ENCODE assay signal across 8 cellular contexts in genomic region chr17:74738051-74738996, GRCh38. TPM values are rescaled to one million over a fixed set of nuclear protein-coding genes. Genes with fewer than 3 reads are reported as not detected.
DNase-seq lines count a peak whose midpoint lies in the region; ATAC-seq lines count a peak whose summit lies in the region.

No MANE protein-coding gene starts in this region.

- peak overlapping the region; percentile 94 to 98 (median 96) for H3K4me3 Mint-ChIP-seq in CD4-positive, CD25-positive, alpha-beta regulatory T cell

- peaks cover 0 to 2% (median 0%) of the 10 kb centered on the region in 7 donors for H3K9me3 Mint-ChIP-seq in CD4-positive, CD25-positive, alpha-beta regulatory T cell

- peak overlapping the region; percentile 90 to 99 (median 96) for H3K27ac Mint-ChIP-seq in CD4-positive, CD25-positive, alpha-beta regulatory T cell

- peaks cover 71% of the 10 kb centered on the region for H3K4me1 ChIP-seq in CD4-positive, CD25-positive, alpha-beta regulatory T cell (ENCODE audit: control insufficient read depth, insufficient read depth, low read length, poor library complexity, severe bottlenecking)

- peak; percentile 79 to 82 for ATAC-seq in CD4-positive, CD25-positive, alpha-beta regulatory T cell (ENCODE audit: low read depth in 2 of 2)
- peak; percentile 54 for ATAC-seq in GM21423 (IDR thresholded peaks at IDR 0.05; ENCODE audit: unreplicated experiment)

- peaks cover 15 to 77% (median 46%) of the 10 kb centered on the region in 4 donors for H3K4me1 Mint-ChIP-seq in CD4-positive, CD25-positive, alpha-beta regulatory T cell

- H3K4me3 ChIP-seq in CD4-positive, CD25-positive, alpha-beta regulatory T cell (ENCODE audit: low read depth, low read length) = peak overlapping the region; percentile 90
- H3K4me3 ChIP-seq in iPS-11a (ENCODE audit: low read depth, low read length) = peak overlapping the region; percentile 75

- no peaks in the 10 kb centered on the region for H3K36me3 ChIP-seq in CD4-positive, CD25-positive, alpha-beta regulatory T cell (ENCODE audit: control insufficient read depth, insufficient read depth, low read length)

- peaks cover 7% of the 10 kb centered on the region for H3K36me3 Mint-ChIP-seq in CD4-positive, CD25-positive, alpha-beta regulatory T cell

- peak; percentile 53 to 95 (median 79) for DNase-seq in CD4-positive, CD25-positive, alpha-beta regulatory T cell
- peak; percentile 57 for DNase-seq in NCI-H510A (lab: John Stamatoyannopoulos, UW)
- DNase-seq in activated CD8-positive, alpha-beta memory T cell treated with anti-CD3 and anti-CD28 coated beads, Interleukin-2, amount 50 U/mL, for 48 hours = peak; percentile 85
- peak; percentile 73 for DNase-seq in stimulated activated CD8-positive, alpha-beta memory T cell treated with anti-CD3 and anti-CD28 coated beads, Interleukin-2, amount 100 ng/mL, for 48 hours (ENCODE audit: low read depth in 2 of 2)
- DNase-seq in ecto neural progenitor cell (ENCODE audit: low spot score) = no peak
- DNase-seq in NCI-H128 (lab: John Stamatoyannopoulos, UW; ENCODE audit: unreplicated experiment) = no peak

- peak overlapping the region; percentile 78 for H3K27ac ChIP-seq in CD4-positive, CD25-positive, alpha-beta regulatory T cell (ENCODE audit: insufficient read depth, low read length, poor library complexity, severe bottlenecking)

- no peaks in the 10 kb centered on the region for H3K9me3 ChIP-seq in CD4-positive, CD25-positive, alpha-beta regulatory T cell (ENCODE audit: control insufficient read depth in 2 of 2, low read length in 2 of 2)

- no peaks in the 10 kb centered on the region for H3K27me3 Mint-ChIP-seq in CD4-positive, CD25-positive, alpha-beta regulatory T cell

- H3K27me3 ChIP-seq in CD4-positive, CD25-positive, alpha-beta regulatory T cell (ENCODE audit: control insufficient read depth, insufficient read depth, low read length) = no peaks in the 10 kb centered on the region

RNA-seq across cellular contexts. Expression of gene RAB37, which starts 1.3 kb away (rescaled TPM):
- total RNA-seq in CD4-positive, CD25-positive, alpha-beta regulatory T cell = 85.5 TPM
- polyA plus RNA-seq in CD4-positive, CD25-positive, alpha-beta regulatory T cell = 100 to 1,000 TPM in 2 of 4 donors, 10 to 100 TPM in 2; 75.6 to 159 (median 104) TPM

RNA-seq across cellular contexts. Expression of gene NHERF1, which starts 10.1 kb away (rescaled TPM):
- 177 TPM for total RNA-seq in CD4-positive, CD25-positive, alpha-beta regulatory T cell
- 100 to 1,000 TPM; 373 to 453 (median 405) TPM for polyA plus RNA-seq in CD4-positive, CD25-positive, alpha-beta regulatory T cell

RNA-seq across cellular contexts. Expression of gene CD300LF, which starts 25.6 kb away (rescaled TPM):
- total RNA-seq in CD4-positive, CD25-positive, alpha-beta regulatory T cell = 0.52 TPM
- under 1 TPM in 2 of 4 donors, not detected in 2; 0.19 to 0.21 TPM for polyA plus RNA-seq in CD4-positive, CD25-positive, alpha-beta regulatory T cell

RNA-seq across cellular contexts. Expression of gene NAT9, which starts 37.8 kb away (rescaled TPM):
- total RNA-seq in CD4-positive, CD25-positive, alpha-beta regulatory T cell = 35.4 TPM
- 10 to 100 TPM; 16.2 to 22.0 (median 17.7) TPM for polyA plus RNA-seq in CD4-positive, CD25-positive, alpha-beta regulatory T cell

Comparison
In these comparisons a context has a peak if more than half of its experiments do, and no peak if none do; other contexts are left out.
1. DNase-seq: peak in CD4-positive, CD25-positive, alpha-beta regulatory T cell (3 of 3), NCI-H510A (single experiment), activated CD8-positive, alpha-beta memory T cell treated with anti-CD3 and anti-CD28 coated beads, Interleukin-2, amount 50 U/mL, for 48 hours (single experiment) and stimulated activated CD8-positive, alpha-beta memory T cell treated with anti-CD3 and anti-CD28 coated beads, Interleukin-2, amount 100 ng/mL, for 48 hours (2 of 2); none in ecto neural progenitor cell (single experiment) and NCI-H128 (single experiment).